Comparison of ENCODE assay signal across 10 cellular contexts in genomic region chr22:24510694-24511625, GRCh38. TPM values are rescaled to one million over a fixed set of nuclear protein-coding genes. Genes with fewer than 3 reads are reported as not detected.
DNase-seq lines count a peak whose midpoint lies in the region; ATAC-seq and TF ChIP-seq lines count a peak whose summit lies in the region.
"Had no signal": no experiment of that assay in that cellular context is flagged by ENCODE, and none has a peak within 500 bp of the region (broad histone marks: within the 10 kb centered on the region; RNA-seq: fewer than 3 reads in every experiment).

No MANE protein-coding gene starts in this region.

- no peak for TF ChIP-seq CTCF in chondrocyte (IDR thresholded peaks at IDR 0.05)

- H3K27ac Mint-ChIP-seq in chondrocyte (ENCODE audit: unreplicated experiment): peak overlapping the region; percentile 66
- peak overlapping the region in 4 of 6 donors; percentile 16 to 81 (median 68) for H3K27ac Mint-ChIP-seq in naive B cell

- H3K27me3 Mint-ChIP-seq in chondrocyte (ENCODE audit: low read depth) (no peaks in the 10 kb centered on the region), naive B cell (no peaks in the 10 kb centered on the region)

- ATAC-seq in naive B cell (ENCODE audit: low read depth in 2 of 2): no peak
- no peak for ATAC-seq in HG02870 (IDR thresholded peaks at IDR 0.05; ENCODE audit: unreplicated experiment)
- no peak for ATAC-seq in HG03196 (IDR thresholded peaks at IDR 0.05; ENCODE audit: unreplicated experiment)
- ATAC-seq in GM21576 (IDR thresholded peaks at IDR 0.05; ENCODE audit: unreplicated experiment): no peak

- H3K4me3 Mint-ChIP-seq in chondrocyte (ENCODE audit: unreplicated experiment) (no peak overlapping the region), naive B cell (peak overlapping the region in 4 of 8 donors; percentile 9 to 43 (median 18))

- H3K4me1 Mint-ChIP-seq in chondrocyte (ENCODE audit: low read depth) (peaks cover 30% of the 10 kb centered on the region), naive B cell (peaks cover 22 to 45% (median 34%) of the 10 kb centered on the region in 3 donors)

- H3K9me3 Mint-ChIP-seq in chondrocyte (ENCODE audit: low read depth): no peaks in the 10 kb centered on the region
- H3K9me3 Mint-ChIP-seq in naive B cell: no peaks in the 10 kb centered on the region

- no peaks in the 10 kb centered on the region for H3K36me3 Mint-ChIP-seq in chondrocyte (ENCODE audit: low read depth)
- H3K36me3 Mint-ChIP-seq in naive B cell: no peaks in the 10 kb centered on the region

- DNase-seq in CMK (ENCODE audit: low read depth) (peak; percentile 42), NAMALWA (ENCODE audit: low spot score) (peak; percentile 86), chondrocyte (ENCODE audit: low spot score) (peak; percentile 28), naive B cell (no peak), NCI-H345 (lab: John Stamatoyannopoulos, UW) (no peak)
- DNase-seq: NCI-H187 had no signal

RNA-seq across cellular contexts. Expression of gene UPB1, which starts 15.8 kb away (rescaled TPM):
- 0.15 to 0.31 TPM (median 0.18 TPM) in 3 replicates for total RNA-seq in chondrocyte
- under 1 TPM in 5 of 6 donors, not detected in 1; 0.08 to 0.90 (median 0.20) TPM for polyA plus RNA-seq in naive B cell (ENCODE audit: low read depth in 6 of 6)
- total RNA-seq: vagina had no signal

RNA-seq across cellular contexts. Expression of gene GUCD1, which starts 44.0 kb away (rescaled TPM):
- 77.3 to 84.7 TPM (median 77.9 TPM) in 3 replicates for total RNA-seq in chondrocyte
- 100 to 1,000 TPM; 374 to 564 (median 422) TPM for polyA plus RNA-seq in naive B cell (ENCODE audit: low read depth in 6 of 6)

RNA-seq across cellular contexts. Expression of gene SNRPD3, which starts 44.8 kb away (rescaled TPM):
- 59.3 to 84.8 TPM (median 63.9 TPM) in 3 replicates for total RNA-seq in chondrocyte
- polyA plus RNA-seq in naive B cell (ENCODE audit: low read depth in 6 of 6): 100 to 1,000 TPM in 4 of 6 donors, 10 to 100 TPM in 2; 73.1 to 141 (median 132) TPM

Comparison
In these comparisons a context has a peak if more than half of its experiments do, and no peak if none do; other contexts are left out.
1. DNase-seq: peak in CMK (single experiment), NAMALWA (single experiment) and chondrocyte (single experiment); none in naive B cell (single experiment) and NCI-H345 (single experiment).